ENCODE assay signal across 29 cellular contexts in the genomic region with DNA sequence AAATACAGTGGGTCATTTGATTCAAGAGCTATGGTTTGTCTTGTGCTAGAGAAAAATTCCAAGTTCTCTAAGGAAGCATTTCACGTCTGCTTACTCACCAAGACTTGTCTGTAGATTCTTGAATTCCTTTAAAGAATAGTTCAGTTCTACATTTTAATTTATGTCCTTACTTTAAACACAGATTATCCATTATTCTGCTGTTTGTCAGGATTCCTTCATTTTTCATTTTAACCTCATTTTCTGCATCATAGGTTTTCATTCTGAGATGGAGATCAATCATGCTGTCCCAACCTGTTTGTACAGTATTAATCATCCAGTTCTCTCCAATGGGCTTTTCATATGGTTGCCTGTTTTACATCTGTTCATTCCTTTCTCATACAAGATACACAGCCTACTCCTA. TPM values are rescaled to one million over a fixed set of nuclear protein-coding genes. Genes with fewer than 3 reads are reported as not detected.
DNase-seq lines count a peak whose midpoint lies in the region; ATAC-seq, FAIRE-seq and TF ChIP-seq lines count a peak whose summit lies in the region.
"Had no signal": no experiment of that assay in that cellular context is flagged by ENCODE, and none has a peak within 500 bp of the region (broad histone marks: within the 10 kb centered on the region; RNA-seq: fewer than 3 reads in every experiment).

No MANE protein-coding gene starts in this region.

- intact Hi-C loops in CD4-positive, alpha-beta memory T cell (cut with micrococcal nuclease) = no loop called here

- peaks cover 3% of the 10 kb centered on the region for H3K4me1 ChIP-seq in astrocyte (ENCODE audit: insufficient read depth, low read length)
- peaks cover 14% of the 10 kb centered on the region for H3K4me1 ChIP-seq in foreskin keratinocyte
- H3K4me1 ChIP-seq in CD4-positive, alpha-beta memory T cell (ENCODE audit: insufficient read depth, low read length) = no peaks in the 10 kb centered on the region
- H3K4me1 ChIP-seq: colonic mucosa, stomach, thyroid gland had no signal

- no peaks in the 10 kb centered on the region for H3K27me3 ChIP-seq in astrocyte (ENCODE audit: insufficient read depth, low read length)
- H3K27me3 ChIP-seq in foreskin keratinocyte = no peaks in the 10 kb centered on the region
- H3K27me3 ChIP-seq in CD4-positive, alpha-beta memory T cell (ENCODE audit: insufficient read depth, low read length) = no peaks in the 10 kb centered on the region
- H3K27me3 ChIP-seq: colonic mucosa, gastrocnemius medialis, stomach, thyroid gland had no signal

- H3K4me3 ChIP-seq in astrocyte (ENCODE audit: insufficient read depth, low read depth, low read length) = no peak overlapping the region
- no peak overlapping the region for H3K4me3 ChIP-seq in CD4-positive, alpha-beta memory T cell (ENCODE audit: low read length in 2 of 2)
- H3K4me3 ChIP-seq: colonic mucosa, gastrocnemius medialis, SK-N-MC, skin epidermis, stomach, thyroid gland had no signal

- H3K9me3 ChIP-seq in astrocyte (ENCODE audit: insufficient read depth, low read depth, low read length) = no peaks in the 10 kb centered on the region
- no peaks in the 10 kb centered on the region for H3K9me3 ChIP-seq in CD4-positive, alpha-beta memory T cell (ENCODE audit: control insufficient read depth in 1 of 2, low read length in 2 of 2)
- H3K9me3 ChIP-seq: colonic mucosa, gastrocnemius medialis, stomach, thyroid gland had no signal

- no peaks in the 10 kb centered on the region for H3K36me3 ChIP-seq in astrocyte (ENCODE audit: insufficient read depth, low read length)
- no peaks in the 10 kb centered on the region for H3K36me3 ChIP-seq in CD4-positive, alpha-beta memory T cell (ENCODE audit: insufficient read depth, low read length)
- H3K36me3 ChIP-seq: colonic mucosa, gastrocnemius medialis, stomach, thyroid gland had no signal

- POLR2A ChIA-PET in CD4-positive, alpha-beta memory T cell (lab: Charles Lee; ENCODE audit: partially characterized antibody) = no interaction called here

- DNase-seq in NCI-H446 treated with DMSO at 0.1 percent for 48 hours (lab: John Stamatoyannopoulos, UW) (peak; percentile 21), NCI-H446 (lab: John Stamatoyannopoulos, UW) (no peak), astrocyte (ENCODE audit: low read depth) (peak; percentile 96), foreskin keratinocyte (peak; percentile 41 to 69), renal cortical epithelial cell (ENCODE audit: low read depth) (peak; percentile 55), DMS53 (lab: John Stamatoyannopoulos, UW) (no peak)
- no peak for DNase-seq in CD4-positive, alpha-beta memory T cell
- DNase-seq: 8988T; activated CD8-positive, alpha-beta memory T cell treated with anti-CD3 and anti-CD28 coated beads for 24 hours; activated effector memory CD4-positive, alpha-beta T cell treated with anti-CD3 and anti-CD28 coated beads, Interleukin-2, amount 50 U/mL, for 16 hours; activated T-cell treated with anti-CD3 and anti-CD28 coated beads, Interleukin-2, amount 50 U/mL, for 1 hour; CD4-positive, CD25-positive, alpha-beta regulatory T cell; colonic mucosa; DMS 273 treated with DMSO at 0.1 percent for 48 hours; effector CD8-positive, alpha-beta T cell; gastrocnemius medialis; left ventricle myocardium superior; midbrain; naive thymus-derived CD4-positive, alpha-beta T cell; NCI-H1048; NCI-H187; NCI-H748 treated with DMSO at 0.1 percent for 48 hours; stomach; T-helper 17 cell; thyroid gland had no signal

- H3K27ac ChIP-seq in astrocyte (ENCODE audit: low read depth, low read length) = peak overlapping the region; percentile 26
- H3K27ac ChIP-seq in foreskin keratinocyte = no peak overlapping the region
- H3K27ac ChIP-seq in CD4-positive, alpha-beta memory T cell (ENCODE audit: low read depth, low read length) = no peak overlapping the region
- H3K27ac ChIP-seq: colonic mucosa, gastrocnemius medialis, SK-N-MC, skin epidermis, stomach, thyroid gland had no signal

- H3K9ac ChIP-seq in astrocyte (ENCODE audit: low read length) = no peak overlapping the region

- H3K27me3 Mint-ChIP-seq in astrocyte (ENCODE audit: low read depth, unreplicated experiment) = no peaks in the 10 kb centered on the region
- H3K27me3 Mint-ChIP-seq in CD4-positive, alpha-beta memory T cell = peaks cover 2 to 7% of the 10 kb centered on the region in 2 donors

- H3K4me3 Mint-ChIP-seq in astrocyte (ENCODE audit: unreplicated experiment) = no peak overlapping the region
- H3K4me3 Mint-ChIP-seq in CD4-positive, alpha-beta memory T cell = no peak overlapping the region
- H3K4me3 Mint-ChIP-seq: brain; CD4-positive, CD25-positive, alpha-beta regulatory T cell; naive thymus-derived CD4-positive, alpha-beta T cell; T-helper 17 cell had no signal

- H3K27ac Mint-ChIP-seq in astrocyte (ENCODE audit: unreplicated experiment) = peak overlapping the region; percentile 13
- no peak overlapping the region for H3K27ac Mint-ChIP-seq in CD4-positive, alpha-beta memory T cell
- H3K27ac Mint-ChIP-seq: CD4-positive, CD25-positive, alpha-beta regulatory T cell; naive thymus-derived CD4-positive, alpha-beta T cell; T-helper 17 cell had no signal

- no peaks in the 10 kb centered on the region for H4K20me1 ChIP-seq in astrocyte (ENCODE audit: insufficient read depth, low read length)

- H3K4me1 Mint-ChIP-seq in astrocyte (ENCODE audit: low read depth, unreplicated experiment) = peaks cover 13% of the 10 kb centered on the region
- H3K4me1 Mint-ChIP-seq in CD4-positive, alpha-beta memory T cell = no peaks in the 10 kb centered on the region
- H3K4me1 Mint-ChIP-seq: CD4-positive, CD25-positive, alpha-beta regulatory T cell; naive thymus-derived CD4-positive, alpha-beta T cell; T-helper 17 cell had no signal

- no peaks in the 10 kb centered on the region for H3K79me2 ChIP-seq in astrocyte (ENCODE audit: insufficient read depth, low read length)

- CTCF ChIA-PET in CD4-positive, alpha-beta memory T cell (lab: Charles Lee; ENCODE audit: partially characterized antibody) = no interaction called here

- no peaks in the 10 kb centered on the region for H3K36me3 Mint-ChIP-seq in astrocyte (ENCODE audit: low read depth, unreplicated experiment)
- no peaks in the 10 kb centered on the region for H3K36me3 Mint-ChIP-seq in CD4-positive, alpha-beta memory T cell
- H3K36me3 Mint-ChIP-seq: brain; CD4-positive, CD25-positive, alpha-beta regulatory T cell had no signal

- ATAC-seq in foreskin keratinocyte = peak; percentile 84
- no peak for ATAC-seq in HG02642 (IDR thresholded peaks at IDR 0.05; ENCODE audit: poor library complexity, unreplicated experiment)
- ATAC-seq: gastrocnemius medialis; left ventricle myocardium superior; naive thymus-derived CD4-positive, alpha-beta T cell; T-helper 17 cell had no signal

- H3K4me2 ChIP-seq in astrocyte (ENCODE audit: low read length) = peak overlapping the region; percentile 16

- no peaks in the 10 kb centered on the region for H3K9me3 Mint-ChIP-seq in astrocyte (ENCODE audit: unreplicated experiment)
- no peaks in the 10 kb centered on the region for H3K9me3 Mint-ChIP-seq in CD4-positive, alpha-beta memory T cell

- peak; percentile 90 for FAIRE-seq in astrocyte (lab: Jason Lieb, UNC)

- TF ChIP-seq CTCF in astrocyte (IDR thresholded peaks at IDR 0.05; ENCODE audit: insufficient read depth, low read depth, low read length) = no peak
- no peak for TF ChIP-seq CTCF in foreskin keratinocyte (conservative IDR thresholded peaks at IDR 0.05)

- H2AFZ ChIP-seq in astrocyte (ENCODE audit: low read depth, low read length) = no peak overlapping the region

RNA-seq across cellular contexts. Expression of a gene that starts 24.5 kb away (rescaled TPM):
- total RNA-seq in astrocyte = 8.6 and 9.1 TPM in 2 replicates
- 3.6 and 12.3 TPM in 2 replicates for total RNA-seq in foreskin keratinocyte
- polyA plus RNA-seq in foreskin keratinocyte = 4.8 and 12.4 TPM in 2 replicates
- under 0.01 and 2.1 TPM in 2 replicates for total RNA-seq in renal cortical epithelial cell
- not detected for total RNA-seq in CD4-positive, alpha-beta memory T cell
- polyA plus RNA-seq in CD4-positive, alpha-beta memory T cell = not detected
- total RNA-seq: CD4-positive, CD25-positive, alpha-beta regulatory T cell; naive thymus-derived CD4-positive, alpha-beta T cell; T-helper 17 cell had no signal
- polyA plus RNA-seq: CD4-positive, CD25-positive, alpha-beta regulatory T cell; naive thymus-derived CD4-positive, alpha-beta T cell had no signal

Comparison
In these comparisons a context has a peak if more than half of its experiments do, and no peak if none do; other contexts are left out.
1. DNase-seq: peak in NCI-H446 treated with DMSO at 0.1 percent for 48 hours (single experiment), astrocyte (single experiment), foreskin keratinocyte (2 of 2) and renal cortical epithelial cell (single experiment); none in NCI-H446 (0 of 2), CD4-positive, alpha-beta memory T cell (0 of 5) and DMS53 (single experiment).